14 cellular contexts compared by ENCODE assay signal in genomic region chr1:119773711-119774241, GRCh38. TPM values are rescaled to one million over a fixed set of nuclear protein-coding genes. Genes with fewer than 3 reads are reported as not detected.
A peak's percentile ranks its signal among the peaks of the same experiment; 100 is the strongest.
DNase-seq lines count a peak whose midpoint lies in the region; ATAC-seq and TF ChIP-seq lines count a peak whose summit lies in the region.
"Had no signal": no experiment of that assay in that cellular context is flagged by ENCODE, and none has a peak within 500 bp of the region (broad histone marks: within the 10 kb centered on the region; RNA-seq: fewer than 3 reads in every experiment).

No MANE protein-coding gene starts in this region.

- no peak for TF ChIP-seq POLR2A in body of pancreas (IDR thresholded peaks at IDR 0.05)

- TF ChIP-seq CTCF in body of pancreas (IDR thresholded peaks at IDR 0.05): no peak

- intact Hi-C loops in body of pancreas (cut with DNase I): no loop called here
- intact Hi-C loops in left colon (cut with DNase I, micrococcal nuclease): no loop called here

- no peaks in the 10 kb centered on the region for H3K36me3 ChIP-seq in body of pancreas (replicated peaks in 1 of 2; ENCODE audit: insufficient read depth in 1 of 2, low read depth in 2 of 2)

- peak; percentile 45 for ATAC-seq in body of pancreas
- ATAC-seq in left colon: peak; percentile 43
- ATAC-seq in HG03196 (IDR thresholded peaks at IDR 0.05; ENCODE audit: unreplicated experiment): no peak
- no peak for ATAC-seq in GM21515 (IDR thresholded peaks at IDR 0.05; ENCODE audit: unreplicated experiment)
- ATAC-seq: stimulated activated naive CD8-positive, alpha-beta T cell treated with anti-CD3 and anti-CD28 coated beads, Interleukin-15, Interleukin-2, amounts not matched to agents 100 U/mL and 50 U/mL, for 24 hours had no signal

- H3K27ac ChIP-seq in body of pancreas: no peak overlapping the region

- H3K4me1 ChIP-seq in body of pancreas: peaks cover 41% of the 10 kb centered on the region

- no peaks in the 10 kb centered on the region for H3K9me3 ChIP-seq in body of pancreas

- DNase-seq in AG08395 (ENCODE audit: low spot score) (peak; percentile 46), LHCN-M2 (ENCODE audit: low read depth) (peak; percentile 21), body of pancreas (no peak), left colon (no peak), putamen (ENCODE audit: low spot score) (no peak), NCI-H2196 (lab: John Stamatoyannopoulos, UW; ENCODE audit: unreplicated experiment) (no peak)
- DNase-seq: activated effector memory CD4-positive, alpha-beta T cell treated with anti-CD3 and anti-CD28 coated beads, Interleukin-2, amount 50 U/mL, for 16 hours; effector CD8-positive, alpha-beta T cell; left cardiac atrium; NCI-H2227 treated with DMSO at 0.1 percent for 48 hours; stimulated activated naive CD8-positive, alpha-beta T cell treated with anti-CD3 and anti-CD28 coated beads, Interleukin-15, Interleukin-2, amounts not matched to agents 100 U/mL and 50 U/mL, for 24 hours had no signal

- 54 to 67% methylated on average over 3 of the region's 3 CpGs for WGBS in body of pancreas, 2 donors

- H3K27me3 ChIP-seq in body of pancreas: no peaks in the 10 kb centered on the region

- H3K4me3 ChIP-seq in body of pancreas: no peak overlapping the region

RNA-seq across cellular contexts. Expression of gene HMGCS2, which starts 5.1 kb away (rescaled TPM):
- total RNA-seq in LHCN-M2 (2014; rRNA removed): not detected in 2 replicates
- polyA plus RNA-seq in LHCN-M2 (2012): not detected
- total RNA-seq in body of pancreas: 1 to 10 TPM in 1 of 2 donors, not detected in 1; 6.0 TPM
- total RNA-seq in left colon: 100 to 1,000 TPM; 583 to 627 TPM
- polyA plus RNA-seq: CD14-positive monocyte had no signal

RNA-seq across cellular contexts. Expression of gene REG4, which starts 37.5 kb away (rescaled TPM):
- total RNA-seq in LHCN-M2 (2014; rRNA removed): not detected in 2 replicates
- polyA plus RNA-seq in LHCN-M2 (2012): not detected
- total RNA-seq in body of pancreas: 10 to 100 TPM in 1 of 2 donors, 1 to 10 TPM in 1; 9.2 to 30.9 TPM
- total RNA-seq in left colon: 10 to 100 TPM; 35.7 to 37.5 TPM
- total RNA-seq: left cardiac atrium had no signal
- polyA plus RNA-seq: CD14-positive monocyte had no signal

Comparison
In these comparisons a context has a peak if more than half of its experiments do, and no peak if none do; other contexts are left out.
1. DNase-seq: peak in AG08395 (single experiment) and LHCN-M2 (single experiment); none in body of pancreas (0 of 4), left colon (0 of 2), putamen (single experiment) and NCI-H2196 (single experiment).
2. ATAC-seq: peak in body of pancreas (single experiment) and left colon (single experiment); none in HG03196 (single experiment) and GM21515 (single experiment).
3. RNA of gene HMGCS2, which starts 5.1 kb away (total RNA-seq): 583 to 627 TPM in left colon; 6.0 TPM in body of pancreas and not detected in LHCN-M2; every median in the first group is over 10 times any median in the second.
4. RNA of gene REG4, which starts 37.5 kb away (total RNA-seq): 35.7 to 37.5 TPM in left colon and 9.2 to 30.9 TPM in body of pancreas; not detected in LHCN-M2; every median in the first group is over 10 times any median in the second.